ENCODE assay signal across 8 cellular contexts in genomic region chr16:18800674-18801196, GRCh38. TPM values are rescaled to one million over a fixed set of nuclear protein-coding genes. Genes with fewer than 3 reads are reported as not detected.
DNase-seq lines count a peak whose midpoint lies in the region; ATAC-seq and TF ChIP-seq lines count a peak whose summit lies in the region.

No MANE protein-coding gene starts in this region.

- H3K36me3 ChIP-seq in PC-3 (ENCODE audit: low read depth, low read length): peaks cover 29% of the 10 kb centered on the region

- TF ChIP-seq CTCF in AG04449 (IDR thresholded peaks at IDR 0.05; ENCODE audit: insufficient read depth, low read length, missing control alignments): no peak
- no peak for TF ChIP-seq CTCF in PC-3 (conservative IDR thresholded peaks at IDR 0.05; ENCODE audit: low read depth, low read length)
- no peak for TF ChIP-seq CTCF in epithelial cell of esophagus (IDR thresholded peaks at IDR 0.05; ENCODE audit: insufficient read depth, low read depth, low read length, missing control alignments)

- CTCF ChIA-PET in AG04449 (lab: Yijun Ruan, JAX) (interaction anchor here (0.6 to 7.5 kb wide), 22 partner anchors 10 to 1499 kb away, joined by 3 to 90 read pairs (median 5); partner anchors contain the start of gene RPS15A), PC-3 (lab: Charles Lee) (interaction anchor here (0.5 to 1.4 kb wide), 3 partner anchors 10 to 291 kb away, joined by 3 to 7 read pairs (median 5); partner anchors contain the start of gene RPS15A)

- peak overlapping the region; percentile 99 for H3K4me2 ChIP-seq in PC-3 (ENCODE audit: low read length)

- H3K4me3 ChIP-seq in AG04449 (ENCODE audit: low read depth, low read length): peak overlapping the region; percentile 90
- peak overlapping the region; percentile 100 for H3K4me3 ChIP-seq in PC-3 (ENCODE audit: low read length)
- H3K4me3 ChIP-seq in epithelial cell of esophagus (ENCODE audit: low read length): peak overlapping the region; percentile 85

- H4K20me1 ChIP-seq in PC-3 (ENCODE audit: low read length): peaks cover 46% of the 10 kb centered on the region

- H3K4me1 Mint-ChIP-seq in natural killer cell treated with Interleukin-12 subunit alpha and Interleukin-12 subunit beta and Interleukin-15 and Interleukin-18, amount 100 ng/mL, for 72 hours (ENCODE audit: low read depth in 2 of 2): peaks cover 39 to 58% of the 10 kb centered on the region in 2 donors

- BruUV-seq in PC-3 (replicated peaks; lab: Mats Ljungman, UMichigan): no TSS peak

- peaks cover 32% of the 10 kb centered on the region for H3K4me1 ChIP-seq in PC-3 (ENCODE audit: insufficient read depth, low read length)

- H3K9me3 Mint-ChIP-seq in natural killer cell treated with Interleukin-12 subunit alpha and Interleukin-12 subunit beta and Interleukin-15 and Interleukin-18, amount 100 ng/mL, for 72 hours: no peaks in the 10 kb centered on the region

- no peak overlapping the region for H2AFZ ChIP-seq in PC-3 (ENCODE audit: low read length)

- no peak for DNase-seq in AG04449 (ENCODE audit: low read depth, low spot score)
- DNase-seq in GM19238 (ENCODE audit: insufficient read length, low spot score): peak; percentile 18
- no peak for DNase-seq in PC-3
- DNase-seq in epithelial cell of esophagus (ENCODE audit: low read depth): peak; percentile 25
- no peak for DNase-seq in natural killer cell treated with Interleukin-12 subunit alpha and Interleukin-12 subunit beta and Interleukin-15 and Interleukin-18, amount 100 ng/mL, for 72 hours (ENCODE audit: low spot score)
- no peak for DNase-seq in stimulated activated naive CD4-positive, alpha-beta T cell treated with Interleukin-2 at 50 U/mL for 16 hours (lab: John Stamatoyannopoulos, UW)
- DNase-seq in activated effector memory CD4-positive, alpha-beta T cell treated with Interleukin-2 at 50 U/mL for 16 hours: no peak
- no peak for DNase-seq in NCI-H1105 treated with DMSO at 0.1 percent for 48 hours (lab: John Stamatoyannopoulos, UW)

- no peaks in the 10 kb centered on the region for H3K9me2 ChIP-seq in PC-3 (replicated peaks; ENCODE audit: low read length)

- no peaks in the 10 kb centered on the region for H3K27me3 Mint-ChIP-seq in natural killer cell treated with Interleukin-12 subunit alpha and Interleukin-12 subunit beta and Interleukin-15 and Interleukin-18, amount 100 ng/mL, for 72 hours

- peaks cover 62% of the 10 kb centered on the region for H3K79me2 ChIP-seq in PC-3 (ENCODE audit: low read length)

- H3K9ac ChIP-seq in PC-3 (ENCODE audit: low read length): peak overlapping the region; percentile 95

- H3K4me3 Mint-ChIP-seq in natural killer cell treated with Interleukin-12 subunit alpha and Interleukin-12 subunit beta and Interleukin-15 and Interleukin-18, amount 100 ng/mL, for 72 hours: peak overlapping the region; percentile 98

- no peaks in the 10 kb centered on the region for H3K9me3 ChIP-seq in PC-3 (ENCODE audit: low read length)

- intact Hi-C loops in PC-3 (cut with micrococcal nuclease): loop anchor here (5.0 to 10.0 kb wide), 2 partner anchors 164 to 267 kb away; partner anchors contain the start of gene COQ7

- POLR2A ChIA-PET in AG04449 (lab: Yijun Ruan, JAX): interaction anchor here (0.6 to 4.6 kb wide), 7 partner anchors 9 to 1441 kb away, joined by 3 to 99 read pairs (median 6); partner anchors contain the start of gene RPS15A
- POLR2A ChIA-PET in PC-3 (lab: Charles Lee; ENCODE audit: unreplicated experiment): interaction anchor here (0.6 to 2.3 kb wide), 4 partner anchors 9 to 130 kb away, joined by 3 to 11 read pairs (median 4); partner anchors contain the start of genes RPS15A and SMG1

- peak overlapping the region; percentile 94 to 95 for H3K27ac Mint-ChIP-seq in natural killer cell treated with Interleukin-12 subunit alpha and Interleukin-12 subunit beta and Interleukin-15 and Interleukin-18, amount 100 ng/mL, for 72 hours

- H3F3A ChIP-seq in PC-3 (ENCODE audit: low read length, unreplicated experiment): no peaks in the 10 kb centered on the region

- peak overlapping the region; percentile 69 for H3K27ac ChIP-seq in PC-3 (ENCODE audit: low read length)

- peaks cover 15% of the 10 kb centered on the region for H3K36me3 Mint-ChIP-seq in natural killer cell treated with Interleukin-12 subunit alpha and Interleukin-12 subunit beta and Interleukin-15 and Interleukin-18, amount 100 ng/mL, for 72 hours

- no peak; the same call in 1 of the 2 replicates for ATAC-seq in PC-3
- ATAC-seq in natural killer cell treated with Interleukin-12 subunit alpha and Interleukin-12 subunit beta and Interleukin-15 and Interleukin-18, amount 100 ng/mL, for 72 hours: no peak

- H3K27me3 ChIP-seq in PC-3 (ENCODE audit: low read length): no peaks in the 10 kb centered on the region

RNA-seq across cellular contexts. Expression of gene ARL6IP1, which starts 0.6 kb away (rescaled TPM):
- 118 and 150 TPM in 2 replicates for total RNA-seq in PC-3 (2014; rRNA removed)
- 100 to 1,000 TPM; 113 to 149 TPM for total RNA-seq in natural killer cell treated with Interleukin-12 subunit alpha and Interleukin-12 subunit beta and Interleukin-15 and Interleukin-18, amount 100 ng/mL, for 72 hours

RNA-seq across cellular contexts. Expression of gene RPS15A, which starts 10.6 kb away (rescaled TPM):
- total RNA-seq in PC-3 (2014; rRNA removed): 704 and 1,198 TPM in 2 replicates
- 1,000 to 10,000 TPM in 1 of 2 donors, 100 to 1,000 TPM in 1; 497 to 1,038 TPM for total RNA-seq in natural killer cell treated with Interleukin-12 subunit alpha and Interleukin-12 subunit beta and Interleukin-15 and Interleukin-18, amount 100 ng/mL, for 72 hours

Comparison
In these comparisons a context has a peak if more than half of its experiments do, and no peak if none do; other contexts are left out.
1. DNase-seq: peak in GM19238 (single experiment) and epithelial cell of esophagus (single experiment); none in AG04449 (single experiment), PC-3 (single experiment), natural killer cell treated with Interleukin-12 subunit alpha and Interleukin-12 subunit beta and Interleukin-15 and Interleukin-18, amount 100 ng/mL, for 72 hours (single experiment), stimulated activated naive CD4-positive, alpha-beta T cell treated with Interleukin-2 at 50 U/mL for 16 hours (single experiment), activated effector memory CD4-positive, alpha-beta T cell treated with Interleukin-2 at 50 U/mL for 16 hours (single experiment) and NCI-H1105 treated with DMSO at 0.1 percent for 48 hours (single experiment).
2. Peak in every context shown above with its lines, with median percentiles within 50 percentile points of each other: H3K4me3 ChIP-seq.